ENCODE assay signal across 35 cellular contexts in genomic region chr1:82525378-82525777, GRCh38.
"Had no signal": no experiment of that assay in that cellular context is flagged by ENCODE, and none has a peak within 500 bp of the region (broad histone marks: within the 10 kb centered on the region; RNA-seq: fewer than 3 reads in every experiment).

No MANE protein-coding gene starts in this region.

- H3K27me3 ChIP-seq: MG63 had no signal

- DNase-seq: MG63, MM.1S, MV-4-11, NCI-H1048, NCI-H1092, NCI-H1092 treated with DMSO at 0.1 percent for 48 hours, NCI-H1105, NCI-H1105 treated with DMSO at 0.1 percent for 48 hours, NCI-H1417, NCI-H1417 treated with DMSO at 0.1 percent for 48 hours, NCI-H1436, NCI-H1436 treated with DMSO at 0.1 percent for 48 hours, NCI-H146, NCI-H1694, NCI-H1694 treated with DMSO at 0.1 percent for 48 hours, NCI-H187, NCI-H187 treated with DMSO at 0.1 percent for 48 hours, NCI-H1930, NCI-H2029, NCI-H2029 treated with DMSO at 0.1 percent for 48 hours, NCI-H2081, NCI-H2081 treated with DMSO at 0.1 percent for 48 hours, NCI-H2107, NCI-H2171, NCI-H2171 treated with DMSO at 0.1 percent for 48 hours, NCI-H2227 treated with DMSO at 0.1 percent for 48 hours, NCI-H226, NCI-H345, NCI-H446, NCI-H446 treated with DMSO at 0.1 percent for 48 hours, NCI-H510A, NCI-H510A treated with DMSO at 0.1 percent for 48 hours, NCI-H524, NCI-H524 treated with DMSO at 0.1 percent for 48 hours, NCI-H526 had no signal

- H3K4me3 ChIP-seq: MG63 had no signal

- H3K36me3 ChIP-seq: MG63 had no signal

- H3K9me3 ChIP-seq: MG63 had no signal
